8 cellular contexts compared by ENCODE assay signal in the genomic region with DNA sequence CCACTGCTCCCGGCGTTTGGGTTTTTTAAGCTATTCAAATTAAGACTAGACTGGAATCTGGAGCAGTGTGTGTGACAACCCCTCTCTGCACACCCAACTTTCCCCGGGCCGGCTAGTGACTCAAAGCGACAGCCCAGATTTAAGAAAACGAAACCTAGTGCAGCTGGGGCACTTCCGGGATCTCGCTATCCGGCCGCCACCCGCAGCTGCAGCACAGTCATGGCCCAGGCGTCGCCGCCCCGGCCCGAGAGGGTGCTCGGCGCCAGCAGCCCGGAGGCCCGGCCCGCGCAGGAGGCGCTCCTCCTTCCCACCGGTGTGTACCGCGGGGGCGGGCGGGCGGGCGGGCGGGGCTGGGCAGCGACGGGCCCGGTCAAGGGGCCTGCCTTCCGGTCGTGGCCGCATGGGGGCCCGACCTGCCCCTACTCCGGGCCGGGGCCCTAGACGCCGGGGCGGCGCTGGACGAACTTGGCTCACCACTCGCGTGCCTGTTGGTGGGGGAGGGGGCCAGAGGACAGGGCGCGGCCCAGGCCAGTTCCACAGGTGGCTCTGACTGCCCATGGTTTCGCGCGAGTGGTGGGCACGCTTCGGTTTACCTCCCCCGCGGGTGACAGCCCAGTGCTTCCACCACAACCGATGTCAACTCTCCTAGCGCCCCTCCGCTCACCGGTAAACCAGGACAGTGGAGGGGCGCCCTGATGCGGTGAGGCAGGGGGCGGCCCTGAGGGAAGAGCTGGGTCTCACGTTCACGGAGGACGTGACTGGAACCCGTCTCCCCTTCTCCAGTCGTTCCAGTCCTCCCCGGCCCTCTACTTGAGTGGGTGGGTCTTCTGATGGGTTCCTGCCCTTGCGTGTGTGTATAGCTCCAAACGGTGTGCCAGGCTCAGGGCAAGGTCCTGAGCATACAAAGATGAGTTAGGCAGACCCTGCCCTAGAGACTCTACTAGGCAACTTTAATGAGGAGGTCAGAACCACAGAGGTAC. TPM values are rescaled to one million over a fixed set of nuclear protein-coding genes. Genes with fewer than 3 reads are reported as not detected.
DNase-seq lines count a peak whose midpoint lies in the region; ATAC-seq and FAIRE-seq lines count a peak whose summit lies in the region.

Gene PHF11 (plus strand): TSS at position 171 of the 980 bp plus-strand sequence. CDS start 49 bp downstream, at position 220.

- H3K27ac ChIP-seq in angular gyrus (ENCODE audit: low read depth, low read length), result peak within 1 kb of the TSS; percentile 82

- peak; percentile 3 for DNase-seq in DMS114 treated with DMSO at 0.1 percent for 48 hours (lab: John Stamatoyannopoulos, UW; ENCODE audit: unreplicated experiment)
- peak; percentile 44 for DNase-seq in HTR-8/SVneo (ENCODE audit: insufficient read length, low spot score)
- DNase-seq in T-helper 2 cell, result peak; percentile 65 to 95 (median 82)
- peak; percentile 88 for DNase-seq in left ventricle myocardium superior
- peak; percentile 70 for DNase-seq in putamen (ENCODE audit: low spot score)
- peak; percentile 66 for DNase-seq in urothelium cell line (ENCODE audit: low spot score)

- intact Hi-C loops in left ventricle myocardium superior (cut with micrococcal nuclease), result no loop called here

- ATAC-seq in GM21381 (IDR thresholded peaks at IDR 0.05; ENCODE audit: unreplicated experiment), result peak; percentile 78
- ATAC-seq in left ventricle myocardium superior, result peak; percentile 90

- FAIRE-seq in HTR-8/SVneo (lab: Jason Lieb, UNC), result no peak
- FAIRE-seq in urothelium cell line (lab: Jason Lieb, UNC), result no peak

RNA-seq across cellular contexts. Expression of gene PHF11, which starts in this region (rescaled TPM):
- total RNA-seq in left ventricle myocardium superior, result 18.6 TPM

Comparison
In these comparisons a context has a peak if more than half of its experiments do, and no peak if none do; other contexts are left out.
1. Peak in every context shown above with its lines: DNase-seq, ATAC-seq and H3K27ac ChIP-seq.
2. DNase-seq: peak in every context shown above with its lines; median percentile 88 in left ventricle myocardium superior; 82 in T-helper 2 cell; 70 in putamen; 66 in urothelium cell line; 44 in HTR-8/SVneo; 3 in DMS114 treated with DMSO at 0.1 percent for 48 hours.